In the genomic region with DNA sequence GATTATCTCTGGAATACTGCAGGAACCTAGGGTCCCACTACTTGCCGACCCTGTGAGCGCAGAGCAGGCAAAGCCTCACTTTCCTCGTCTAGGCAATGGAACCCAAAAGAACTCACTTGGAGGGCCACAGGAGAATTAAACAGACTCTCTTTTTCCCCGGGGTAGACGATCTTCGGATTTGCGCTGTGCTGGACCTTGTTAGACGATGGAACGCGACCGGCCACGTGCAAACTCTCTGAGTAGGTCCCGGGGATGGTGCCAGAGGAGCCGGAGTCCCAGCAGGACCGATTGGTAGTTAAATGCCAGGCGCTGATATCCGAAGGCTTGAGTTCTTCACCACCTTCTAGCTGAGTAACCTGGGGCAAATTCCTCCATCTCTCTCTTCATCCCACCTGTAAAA, we compare ENCODE assay signal across 11 cellular contexts. TPM values are rescaled to one million over a fixed set of nuclear protein-coding genes. Genes with fewer than 3 reads are reported as not detected.
A peak's percentile ranks its signal among the peaks of the same experiment; 100 is the strongest.
DNase-seq lines count a peak whose midpoint lies in the region; ATAC-seq lines count a peak whose summit lies in the region.
"Had no signal": no experiment of that assay in that cellular context is flagged by ENCODE, and none has a peak within 500 bp of the region (broad histone marks: within the 10 kb centered on the region; RNA-seq: fewer than 3 reads in every experiment).

No MANE protein-coding gene starts in this region.

- ATAC-seq in activated CD4-positive, alpha-beta T cell treated with anti-CD3 and anti-CD28 coated beads for 36 hours: no peak
- ATAC-seq in stimulated activated naive B cell treated with anti-CD40 and anti-IgM and Interleukin-4, amounts not matched to agents 10 μg/mL and 1 μg/mL and 100 μg/mL, for 72 hours (replicated peaks): no peak
- ATAC-seq in natural killer cell treated with Interleukin-12 subunit alpha and Interleukin-12 subunit beta and Interleukin-15 and Interleukin-18, amount 100 ng/mL, for 72 hours: no peak

- peak overlapping the region; percentile 59 for H3K9ac ChIP-seq in iPS-18a (ENCODE audit: low read length)

- peak overlapping the region; percentile 70 for H3K4me3 ChIP-seq in iPS-18a (ENCODE audit: low read length)

- H3K27me3 ChIP-seq in iPS-18a (ENCODE audit: control insufficient read depth, insufficient read depth, low read length): peaks cover 89% of the 10 kb centered on the region

- intact Hi-C loops in activated CD4-positive, alpha-beta T cell treated with anti-CD3 and anti-CD28 coated beads for 36 hours (cut with DNase I, micrococcal nuclease): no loop called here

- no peak overlapping the region for H3K27ac ChIP-seq in iPS-18a (ENCODE audit: low read length)

- H3K36me3 ChIP-seq in iPS-18a (ENCODE audit: control insufficient read depth, low read depth, low read length): no peaks in the 10 kb centered on the region

- H3K4me1 Mint-ChIP-seq in activated CD4-positive, alpha-beta T cell treated with anti-CD3 and anti-CD28 coated beads for 36 hours: peaks cover 11% of the 10 kb centered on the region
- H3K4me1 Mint-ChIP-seq in activated CD4-positive, alpha-beta T cell treated with anti-CD3 and anti-CD28 coated beads, Interleukin-2, amount 10 ng/mL, durations not matched to agents 7 days and 5 days: peaks cover 12% of the 10 kb centered on the region
- peaks cover 9% of the 10 kb centered on the region for H3K4me1 Mint-ChIP-seq in activated naive CD8-positive, alpha-beta T cell (ENCODE audit: low read depth)
- peaks cover 11 to 22% of the 10 kb centered on the region in 2 donors for H3K4me1 Mint-ChIP-seq in stimulated activated naive B cell treated with anti-CD40 and anti-IgM and Interleukin-4, amounts not matched to agents 10 μg/mL and 1 μg/mL and 100 μg/mL, for 72 hours
- H3K4me1 Mint-ChIP-seq in natural killer cell treated with Interleukin-12 subunit alpha and Interleukin-12 subunit beta and Interleukin-15 and Interleukin-18, amount 100 ng/mL, for 72 hours (ENCODE audit: low read depth in 2 of 2): peaks cover 2 to 4% of the 10 kb centered on the region in 2 donors

- POLR2A ChIA-PET in activated CD4-positive, alpha-beta T cell treated with anti-CD3 and anti-CD28 coated beads for 36 hours (lab: Charles Lee): interaction anchor here (0.7 kb wide), 1 partner anchor 34 kb away, joined by 3 read pairs; no protein-coding TSS in a partner anchor
- POLR2A ChIA-PET in activated CD4-positive, alpha-beta T cell treated with anti-CD3 and anti-CD28 coated beads, Interleukin-2, amount 10 ng/mL, durations not matched to agents 7 days and 5 days (lab: Charles Lee): no interaction called here

- peaks cover 9% of the 10 kb centered on the region for H3K4me1 ChIP-seq in iPS-18a (ENCODE audit: control insufficient read depth, low read depth, low read length)

- no peaks in the 10 kb centered on the region for H3K9me3 Mint-ChIP-seq in activated CD4-positive, alpha-beta T cell treated with anti-CD3 and anti-CD28 coated beads for 36 hours (ENCODE audit: low read depth)
- no peaks in the 10 kb centered on the region for H3K9me3 Mint-ChIP-seq in activated CD4-positive, alpha-beta T cell treated with anti-CD3 and anti-CD28 coated beads, Interleukin-2, amount 10 ng/mL, durations not matched to agents 7 days and 5 days
- no peaks in the 10 kb centered on the region for H3K9me3 Mint-ChIP-seq in activated naive CD8-positive, alpha-beta T cell (ENCODE audit: low read depth)
- H3K9me3 Mint-ChIP-seq in stimulated activated naive B cell treated with anti-CD40 and anti-IgM and Interleukin-4, amounts not matched to agents 10 μg/mL and 1 μg/mL and 100 μg/mL, for 72 hours: no peaks in the 10 kb centered on the region
- H3K9me3 Mint-ChIP-seq in natural killer cell treated with Interleukin-12 subunit alpha and Interleukin-12 subunit beta and Interleukin-15 and Interleukin-18, amount 100 ng/mL, for 72 hours: no peaks in the 10 kb centered on the region

- peaks cover 69% of the 10 kb centered on the region for H3K27me3 Mint-ChIP-seq in activated CD4-positive, alpha-beta T cell treated with anti-CD3 and anti-CD28 coated beads for 36 hours
- peaks cover 85% of the 10 kb centered on the region for H3K27me3 Mint-ChIP-seq in activated CD4-positive, alpha-beta T cell treated with anti-CD3 and anti-CD28 coated beads, Interleukin-2, amount 10 ng/mL, durations not matched to agents 7 days and 5 days
- H3K27me3 Mint-ChIP-seq in activated naive CD8-positive, alpha-beta T cell: peaks cover 50% of the 10 kb centered on the region
- H3K27me3 Mint-ChIP-seq in stimulated activated naive B cell treated with anti-CD40 and anti-IgM and Interleukin-4, amounts not matched to agents 10 μg/mL and 1 μg/mL and 100 μg/mL, for 72 hours: peaks cover 63 to 80% of the 10 kb centered on the region in 2 donors
- peaks cover 52 to 81% of the 10 kb centered on the region in 2 donors for H3K27me3 Mint-ChIP-seq in natural killer cell treated with Interleukin-12 subunit alpha and Interleukin-12 subunit beta and Interleukin-15 and Interleukin-18, amount 100 ng/mL, for 72 hours

- no peaks in the 10 kb centered on the region for H3K36me3 Mint-ChIP-seq in activated CD4-positive, alpha-beta T cell treated with anti-CD3 and anti-CD28 coated beads for 36 hours (ENCODE audit: low read depth)
- no peaks in the 10 kb centered on the region for H3K36me3 Mint-ChIP-seq in activated CD4-positive, alpha-beta T cell treated with anti-CD3 and anti-CD28 coated beads, Interleukin-2, amount 10 ng/mL, durations not matched to agents 7 days and 5 days (ENCODE audit: low read depth)
- H3K36me3 Mint-ChIP-seq in activated naive CD8-positive, alpha-beta T cell: no peaks in the 10 kb centered on the region
- no peaks in the 10 kb centered on the region for H3K36me3 Mint-ChIP-seq in stimulated activated naive B cell treated with anti-CD40 and anti-IgM and Interleukin-4, amounts not matched to agents 10 μg/mL and 1 μg/mL and 100 μg/mL, for 72 hours
- H3K36me3 Mint-ChIP-seq in natural killer cell treated with Interleukin-12 subunit alpha and Interleukin-12 subunit beta and Interleukin-15 and Interleukin-18, amount 100 ng/mL, for 72 hours: no peaks in the 10 kb centered on the region

- no peak overlapping the region for H3K27ac Mint-ChIP-seq in activated CD4-positive, alpha-beta T cell treated with anti-CD3 and anti-CD28 coated beads for 36 hours
- H3K27ac Mint-ChIP-seq in activated CD4-positive, alpha-beta T cell treated with anti-CD3 and anti-CD28 coated beads, Interleukin-2, amount 10 ng/mL, durations not matched to agents 7 days and 5 days: no peak overlapping the region
- H3K27ac Mint-ChIP-seq in activated naive CD8-positive, alpha-beta T cell: no peak overlapping the region
- H3K27ac Mint-ChIP-seq in stimulated activated naive B cell treated with anti-CD40 and anti-IgM and Interleukin-4, amounts not matched to agents 10 μg/mL and 1 μg/mL and 100 μg/mL, for 72 hours: no peak overlapping the region
- no peak overlapping the region for H3K27ac Mint-ChIP-seq in natural killer cell treated with Interleukin-12 subunit alpha and Interleukin-12 subunit beta and Interleukin-15 and Interleukin-18, amount 100 ng/mL, for 72 hours

- CTCF ChIA-PET in activated CD4-positive, alpha-beta T cell treated with anti-CD3 and anti-CD28 coated beads for 36 hours (lab: Charles Lee): interaction anchor here (0.7 to 1.7 kb wide), 4 partner anchors 15 to 486 kb away, joined by 3 to 4 read pairs (median 3); no protein-coding TSS in a partner anchor
- CTCF ChIA-PET in activated CD4-positive, alpha-beta T cell treated with anti-CD3 and anti-CD28 coated beads, Interleukin-2, amount 10 ng/mL, durations not matched to agents 7 days and 5 days (lab: Charles Lee): no interaction called here

- H3K4me3 Mint-ChIP-seq in activated CD4-positive, alpha-beta T cell treated with anti-CD3 and anti-CD28 coated beads for 36 hours: peak overlapping the region; percentile 39
- H3K4me3 Mint-ChIP-seq in activated CD4-positive, alpha-beta T cell treated with anti-CD3 and anti-CD28 coated beads, Interleukin-2, amount 10 ng/mL, durations not matched to agents 7 days and 5 days: no peak overlapping the region
- peak overlapping the region; percentile 69 for H3K4me3 Mint-ChIP-seq in activated naive CD8-positive, alpha-beta T cell
- H3K4me3 Mint-ChIP-seq in stimulated activated naive B cell treated with anti-CD40 and anti-IgM and Interleukin-4, amounts not matched to agents 10 μg/mL and 1 μg/mL and 100 μg/mL, for 72 hours: peak overlapping the region; percentile 62 to 73
- no peak overlapping the region for H3K4me3 Mint-ChIP-seq in natural killer cell treated with Interleukin-12 subunit alpha and Interleukin-12 subunit beta and Interleukin-15 and Interleukin-18, amount 100 ng/mL, for 72 hours

- H3K9me3 ChIP-seq in iPS-18a (ENCODE audit: control insufficient read depth, low read depth, low read length): no peaks in the 10 kb centered on the region

- peak; percentile 9 for DNase-seq in activated CD4-positive, alpha-beta T cell treated with anti-CD3 and anti-CD28 coated beads for 36 hours
- no peak for DNase-seq in activated CD4-positive, alpha-beta T cell treated with anti-CD3 and anti-CD28 coated beads, Interleukin-2, amount 10 ng/mL, durations not matched to agents 7 days and 5 days
- no peak for DNase-seq in stimulated activated naive B cell treated with anti-CD40 and anti-IgM and Interleukin-4, amounts not matched to agents 10 μg/mL and 1 μg/mL and 100 μg/mL, for 72 hours
- DNase-seq in stimulated activated CD4-positive, alpha-beta T cell treated with anti-CD3 and anti-CD28 coated beads, Interleukin-2, amount 100 ng/mL, for 24 hours: no peak
- DNase-seq in iPS-NIHi11 (ENCODE audit: low spot score): no peak
- DNase-seq in natural killer cell treated with Interleukin-12 subunit alpha and Interleukin-12 subunit beta and Interleukin-15 and Interleukin-18, amount 100 ng/mL, for 72 hours (ENCODE audit: low spot score): no peak
- DNase-seq: ACHN, NCI-H510A had no signal

RNA-seq across cellular contexts. Expression of gene SLC1A2, which starts 1.0 kb away (rescaled TPM):
- total RNA-seq in activated CD4-positive, alpha-beta T cell treated with anti-CD3 and anti-CD28 coated beads for 36 hours: not detected
- total RNA-seq in activated CD4-positive, alpha-beta T cell treated with anti-CD3 and anti-CD28 coated beads, Interleukin-2, amount 10 ng/mL, durations not matched to agents 7 days and 5 days: not detected
- total RNA-seq in natural killer cell treated with Interleukin-12 subunit alpha and Interleukin-12 subunit beta and Interleukin-15 and Interleukin-18, amount 100 ng/mL, for 72 hours: under 1 TPM in 1 of 2 donors, not detected in 1; 0.12 TPM
- total RNA-seq: HT-29 had no signal

Comparison
In these comparisons a context has a peak if more than half of its experiments do, and no peak if none do; other contexts are left out.
1. H3K4me3 Mint-ChIP-seq: peak in activated CD4-positive, alpha-beta T cell treated with anti-CD3 and anti-CD28 coated beads for 36 hours (single experiment), activated naive CD8-positive, alpha-beta T cell (single experiment) and stimulated activated naive B cell treated with anti-CD40 and anti-IgM and Interleukin-4, amounts not matched to agents 10 μg/mL and 1 μg/mL and 100 μg/mL, for 72 hours (2 of 2); none in activated CD4-positive, alpha-beta T cell treated with anti-CD3 and anti-CD28 coated beads, Interleukin-2, amount 10 ng/mL, durations not matched to agents 7 days and 5 days (single experiment) and natural killer cell treated with Interleukin-12 subunit alpha and Interleukin-12 subunit beta and Interleukin-15 and Interleukin-18, amount 100 ng/mL, for 72 hours (single experiment).